20 cellular contexts compared by ENCODE assay signal in the genomic region with DNA sequence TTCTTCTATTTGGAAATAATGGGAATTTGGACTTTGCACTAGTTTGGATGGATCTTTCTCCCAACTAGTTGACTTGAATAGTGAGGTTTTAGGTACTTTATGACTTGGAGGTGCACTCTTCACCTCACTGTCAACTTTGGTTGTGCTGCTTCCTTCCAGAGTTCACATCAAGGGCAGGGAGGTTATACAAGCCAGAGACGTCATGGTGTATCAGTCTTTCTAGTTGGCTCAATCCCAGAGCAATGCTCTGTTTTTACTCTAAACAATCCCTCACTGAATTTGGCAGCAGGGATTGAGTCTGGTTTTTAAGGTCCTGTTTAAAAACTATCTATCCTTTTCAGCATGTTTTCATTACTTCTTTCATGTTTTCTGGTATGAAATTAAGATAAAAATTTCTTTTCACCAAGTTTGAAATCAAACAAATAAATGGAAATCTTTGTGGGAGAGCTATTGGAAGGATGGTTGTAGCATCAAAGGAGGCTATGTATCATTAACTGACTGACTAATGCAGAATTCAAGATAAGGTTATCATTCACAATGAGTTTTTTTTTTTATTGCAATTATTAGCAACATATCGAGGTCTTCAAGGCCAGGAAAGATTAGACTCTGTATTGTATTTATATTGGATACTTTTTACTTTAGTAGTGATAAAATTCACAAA. TPM values are rescaled to one million over a fixed set of nuclear protein-coding genes. Genes with fewer than 3 reads are reported as not detected.
DNase-seq lines count a peak whose midpoint lies in the region; ATAC-seq, FAIRE-seq and TF ChIP-seq lines count a peak whose summit lies in the region.
"Had no signal": no experiment of that assay in that cellular context is flagged by ENCODE, and none has a peak within 500 bp of the region (broad histone marks: within the 10 kb centered on the region; RNA-seq: fewer than 3 reads in every experiment).

No MANE protein-coding gene starts in this region.

- H3K27ac ChIP-seq in GM23248 (no peak overlapping the region), heart right ventricle (peak overlapping the region in 8 of 10 donors; percentile 32 to 73 (median 58)), rectal smooth muscle tissue (ENCODE audit: low read depth, low read length) (peak overlapping the region; percentile 67), kidney (ENCODE audit: low read depth in 2 of 2, low read length in 2 of 2) (no peak overlapping the region)
- H3K27ac ChIP-seq: C4-2B, prostate gland had no signal

- H3K9ac ChIP-seq in GM23248, result no peak overlapping the region
- H3K9ac ChIP-seq in rectal smooth muscle tissue (ENCODE audit: low read length), result no peak overlapping the region
- H3K9ac ChIP-seq in kidney (ENCODE audit: low read length in 2 of 2), result no peak overlapping the region

- no peak overlapping the region for H3K4me2 ChIP-seq in GM23248 (ENCODE audit: unreplicated experiment)

- peaks cover 21% of the 10 kb centered on the region for H3K9me3 Mint-ChIP-seq in type B pancreatic cell

- no peak overlapping the region for H2AFZ ChIP-seq in GM23248

- H3F3A ChIP-seq in GM23248 (ENCODE audit: insufficient read depth), result no peaks in the 10 kb centered on the region

- H3K4me3 ChIP-seq in GM23248, result no peak overlapping the region
- H3K4me3 ChIP-seq in heart right ventricle, result no peak overlapping the region
- no peak overlapping the region for H3K4me3 ChIP-seq in rectal smooth muscle tissue (ENCODE audit: low read length)
- no peak overlapping the region for H3K4me3 ChIP-seq in kidney (ENCODE audit: low read length in 2 of 2)
- H3K4me3 ChIP-seq: mucosa of descending colon, prostate gland had no signal

- intact Hi-C loops in heart right ventricle (cut with DNase I), result no loop called here
- intact Hi-C loops in kidney (cut with DNase I), result no loop called here

- no peak for TF ChIP-seq CTCF in heart right ventricle (IDR thresholded peaks at IDR 0.05)
- no peak for TF ChIP-seq CTCF in kidney (IDR thresholded peaks at IDR 0.05; ENCODE audit: borderline replicate concordance, extremely low read depth, insufficient read depth)
- TF ChIP-seq CTCF in type B pancreatic cell (conservative IDR thresholded peaks at IDR 0.05), result no peak

- H3K9me3 ChIP-seq in GM23248 (ENCODE audit: low read depth) (no peaks in the 10 kb centered on the region), heart right ventricle (peaks cover 0 to 21% (median 3%) of the 10 kb centered on the region in 11 donors), kidney (ENCODE audit: control insufficient read depth in 1 of 2, low read length in 2 of 2) (no peaks in the 10 kb centered on the region)
- H3K9me3 ChIP-seq: prostate gland had no signal

- H3K27me3 Mint-ChIP-seq in type B pancreatic cell, result no peaks in the 10 kb centered on the region
- H3K27me3 Mint-ChIP-seq: stimulated activated memory B cell treated with anti-CD40 and anti-IgM and Interleukin-4, amounts not matched to agents 10 μg/mL and 1 μg/mL and 100 μg/mL, for 72 hours had no signal

- FAIRE-seq in kidney (lab: Jason Lieb, UNC), result no peak
- FAIRE-seq: endothelial cell of umbilical vein had no signal

- no peaks in the 10 kb centered on the region for H4K20me1 ChIP-seq in GM23248 (ENCODE audit: insufficient read depth)

- peak; percentile 80 to 98 (median 92) for ATAC-seq in heart right ventricle
- ATAC-seq: mucosa of descending colon; stimulated activated memory B cell treated with anti-CD40 and anti-IgM and Interleukin-4, amounts not matched to agents 10 μg/mL and 1 μg/mL and 100 μg/mL, for 72 hours had no signal

- peak; percentile 20 for DNase-seq in GM23248
- DNase-seq in amniotic epithelial cell (ENCODE audit: low read depth), result peak; percentile 82
- DNase-seq in heart right ventricle, result peak in 1 of 2 donors; percentile 60
- DNase-seq in NCI-H1417 (lab: John Stamatoyannopoulos, UW), result no peak
- DNase-seq in kidney, result no peak
- DNase-seq in type B pancreatic cell (ENCODE audit: extremely low spot score, unreplicated experiment), result no peak
- DNase-seq in DMS153 (lab: John Stamatoyannopoulos, UW), result no peak
- DNase-seq: activated CD4-positive, alpha-beta memory T cell treated with anti-CD3 and anti-CD28 coated beads for 36 hours; activated effector memory CD4-positive, alpha-beta T cell treated with Interleukin-2 at 50 U/mL for 16 hours; central memory CD4-positive, alpha-beta T cell; mucosa of descending colon; NCI-H187; NCI-H69; stimulated activated CD4-positive, alpha-beta T cell treated with anti-CD3 and anti-CD28 coated beads, Interleukin-4, amount 100 ng/mL, for 24 hours; T1000 had no signal

- in situ Hi-C loops in GM23248 (cut with MboI), result no loop called here

- H3K4me1 ChIP-seq in GM23248 (ENCODE audit: insufficient read depth) (no peaks in the 10 kb centered on the region), heart right ventricle (peaks cover 0 to 21% (median 15%) of the 10 kb centered on the region in 9 donors), rectal smooth muscle tissue (ENCODE audit: control insufficient read depth, insufficient read depth, low read length) (peaks cover 13% of the 10 kb centered on the region), kidney (ENCODE audit: control insufficient read depth in 1 of 2, insufficient read depth in 1 of 2, low read depth in 1 of 2, low read length in 2 of 2) (no peaks in the 10 kb centered on the region)
- H3K4me1 ChIP-seq: prostate gland had no signal

- H3K27ac Mint-ChIP-seq in type B pancreatic cell, result no peak overlapping the region
- H3K27ac Mint-ChIP-seq: activated CD4-positive, alpha-beta memory T cell treated with anti-CD3 and anti-CD28 coated beads for 36 hours; stimulated activated memory B cell treated with anti-CD40 and anti-IgM and Interleukin-4, amounts not matched to agents 10 μg/mL and 1 μg/mL and 100 μg/mL, for 72 hours had no signal

- no peaks in the 10 kb centered on the region for H3K36me3 ChIP-seq in GM23248 (ENCODE audit: low read depth)
- no peaks in the 10 kb centered on the region for H3K36me3 ChIP-seq in heart right ventricle
- H3K36me3 ChIP-seq in rectal smooth muscle tissue (ENCODE audit: control insufficient read depth, insufficient read depth, low read length), result no peaks in the 10 kb centered on the region
- H3K36me3 ChIP-seq in kidney (ENCODE audit: control insufficient read depth in 1 of 2, insufficient read depth in 2 of 2, low read length in 2 of 2), result no peaks in the 10 kb centered on the region
- H3K36me3 ChIP-seq: prostate gland had no signal

- peaks cover 16% of the 10 kb centered on the region for H3K4me1 Mint-ChIP-seq in type B pancreatic cell (ENCODE audit: unreplicated experiment)
- H3K4me1 Mint-ChIP-seq: stimulated activated memory B cell treated with anti-CD40 and anti-IgM and Interleukin-4, amounts not matched to agents 10 μg/mL and 1 μg/mL and 100 μg/mL, for 72 hours had no signal

- H3K27me3 ChIP-seq in GM23248 (replicated peaks; ENCODE audit: insufficient read depth) (no peaks in the 10 kb centered on the region), heart right ventricle (no peaks in the 10 kb centered on the region), rectal smooth muscle tissue (ENCODE audit: control insufficient read depth, insufficient read depth, low read length) (no peaks in the 10 kb centered on the region)

- no peaks in the 10 kb centered on the region for H3K9me2 ChIP-seq in GM23248 (ENCODE audit: insufficient read depth)

- H3K4me3 Mint-ChIP-seq in type B pancreatic cell, result no peak overlapping the region
- H3K4me3 Mint-ChIP-seq: activated CD4-positive, alpha-beta memory T cell treated with anti-CD3 and anti-CD28 coated beads for 36 hours; stimulated activated memory B cell treated with anti-CD40 and anti-IgM and Interleukin-4, amounts not matched to agents 10 μg/mL and 1 μg/mL and 100 μg/mL, for 72 hours had no signal

- H3K79me2 ChIP-seq in GM23248 (ENCODE audit: insufficient read depth), result no peaks in the 10 kb centered on the region

- H3K36me3 Mint-ChIP-seq in type B pancreatic cell, result peaks cover 10% of the 10 kb centered on the region

- WGBS in GM23248 (ENCODE audit: low coverage in 1 of 2, low lambda C conversion rate in 2 of 2, missing lambda C conversion rate in 2 of 2), 2 experiments, result 23 to 24% methylated on average over 2 of the region's 2 CpGs
- 9 to 16% methylated on average over 2 of the region's 2 CpGs for WGBS in heart right ventricle, 2 donors

RNA-seq across cellular contexts. Expression of a gene that starts 28.0 kb away (rescaled TPM):
- total RNA-seq in GM23248 (2014; rRNA removed; shearing (Covaris generic)), result 25.6 and 32.4 TPM in 2 replicates
- polyA plus RNA-seq in GM23248 (2016; fragmentation: Nextera tagmentation; extraction: Ambion mirVana) (27.7 and 27.8 TPM in 2 replicates), heart right ventricle (10 to 100 TPM; 19.4 to 63.3 TPM), kidney (ENCODE audit: insufficient read depth, low read depth, low replicate concordance) (25.2 TPM)
- total RNA-seq in heart right ventricle (10 to 100 TPM; 31.4 to 46.3 (median 39.6) TPM), kidney (59.7 TPM), type B pancreatic cell (ENCODE audit: low replicate concordance) (54.6 and 88.0 TPM in 2 replicates)

Comparison
In these comparisons a context has a peak if more than half of its experiments do, and no peak if none do; other contexts are left out.
1. DNase-seq: peak in GM23248 (single experiment) and amniotic epithelial cell (single experiment); none in NCI-H1417 (0 of 3), kidney (single experiment), type B pancreatic cell (single experiment) and DMS153 (single experiment).
2. H3K27ac ChIP-seq: peak in heart right ventricle (8 of 10) and rectal smooth muscle tissue (single experiment); none in GM23248 (single experiment) and kidney (0 of 2).